ENCODE assay signal across 8 cellular contexts in the genomic region with DNA sequence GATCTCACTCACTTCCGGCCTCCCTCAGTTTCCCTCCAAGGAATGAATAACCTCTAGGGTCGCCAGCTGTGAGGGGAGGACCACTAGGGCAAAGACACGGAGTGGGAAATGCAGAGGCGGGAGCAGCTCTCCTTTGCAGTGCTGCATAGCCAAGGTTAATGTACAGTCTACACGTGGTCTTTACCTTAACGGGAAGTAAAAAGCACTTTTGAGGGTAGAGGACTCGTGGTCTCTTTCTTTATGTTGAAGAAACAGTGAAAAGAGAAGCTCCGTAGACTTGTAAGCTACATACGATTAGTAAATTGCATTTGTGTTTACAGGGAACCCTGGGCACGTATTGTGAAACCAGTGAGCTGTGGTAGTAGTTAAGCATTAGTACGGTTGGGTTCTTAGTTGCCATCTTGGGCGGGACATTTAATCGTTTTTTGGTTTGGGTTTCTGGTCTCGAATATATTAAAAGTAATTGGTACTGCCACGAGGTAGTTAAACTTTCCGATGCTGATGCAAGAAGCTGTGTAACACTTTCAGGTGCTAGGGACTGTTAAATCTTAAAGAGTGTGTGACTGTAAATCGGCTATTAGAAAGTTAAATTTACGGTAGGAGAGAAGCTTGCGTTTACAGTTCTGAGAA. TPM values are rescaled to one million over a fixed set of nuclear protein-coding genes. Genes with fewer than 3 reads are reported as not detected.
DNase-seq lines count a peak whose midpoint lies in the region; ATAC-seq and TF ChIP-seq lines count a peak whose summit lies in the region.

No MANE protein-coding gene starts in this region.

- no CpG with 5 or more reads among the region's 19 CpGs for WGBS in iPS DF 6.9 (ENCODE audit: insufficient coverage, insufficient read length)
- WGBS in spleen, 5 donors, result 0 to 1% (median 0%) methylated on average over 19 of the region's 19 CpGs

- no peaks in the 10 kb centered on the region for H3K27me3 ChIP-seq in left ventricle myocardium inferior (ENCODE audit: low read depth)
- H3K27me3 ChIP-seq in iPS DF 6.9 (ENCODE audit: control insufficient read depth, insufficient read depth, low read length), result no peaks in the 10 kb centered on the region
- H3K27me3 ChIP-seq in spleen (replicated peaks in 1 of 7), result no peaks in the 10 kb centered on the region

- TF ChIP-seq CTCF in left ventricle myocardium inferior (IDR thresholded peaks at IDR 0.05; ENCODE audit: borderline replicate concordance), result no peak
- TF ChIP-seq CTCF in spleen (IDR thresholded peaks at IDR 0.05 in 8 of 11, conservative IDR thresholded peaks at IDR 0.05 in 3 of 11), result no peak

- H3K4me3 ChIP-seq in left ventricle myocardium inferior (peak overlapping the region; percentile 97), iPS DF 6.9 (ENCODE audit: low read length) (peak overlapping the region; percentile 89), spleen (peak overlapping the region; percentile 77 to 99 (median 98))

- ATAC-seq in Right ventricle myocardium inferior (no peak), HG02623 (IDR thresholded peaks at IDR 0.05; ENCODE audit: unreplicated experiment) (peak; percentile 28)

- H3K9me3 ChIP-seq in left ventricle myocardium inferior (replicated peaks), result no peaks in the 10 kb centered on the region
- no peaks in the 10 kb centered on the region for H3K9me3 ChIP-seq in iPS DF 6.9 (ENCODE audit: control insufficient read depth, insufficient read depth, low read length)
- no peaks in the 10 kb centered on the region for H3K9me3 ChIP-seq in spleen

- TF ChIP-seq POLR2A in spleen (IDR thresholded peaks at IDR 0.05), result no peak

- H3K27ac ChIP-seq in left ventricle myocardium inferior (replicated peaks) (peak overlapping the region; percentile 93), iPS DF 6.9 (ENCODE audit: low read length) (no peak overlapping the region), spleen (peak overlapping the region; percentile 90 to 97 (median 94))

- DNase-seq in left ventricle myocardium inferior (no peak), Right ventricle myocardium inferior (ENCODE audit: missing footprints) (no peak), NCI-H146 (lab: John Stamatoyannopoulos, UW) (peak; percentile 61), iPS DF 6.9 (ENCODE audit: low read depth, low spot score) (no peak), spleen (no peak)
- DNase-seq in activated naive CD4-positive, alpha-beta T cell treated with Interleukin-2 at 50 U/mL for 16 hours, result peak; percentile 10
- DNase-seq in effector CD4-positive, alpha-beta T cell, result no peak

- intact Hi-C loops in left ventricle myocardium inferior (cut with micrococcal nuclease) (no loop called here), Right ventricle myocardium inferior (cut with DNase I) (loop anchor here (5.0 to 10.0 kb wide), 4 partner anchors 277 to 970 kb away; a partner anchor contains a TSS), spleen (cut with DNase I; ENCODE audit: low total_unique reads) (no loop called here)

- H3K36me3 ChIP-seq in left ventricle myocardium inferior (no peaks in the 10 kb centered on the region), iPS DF 6.9 (ENCODE audit: control insufficient read depth, insufficient read depth, low read length) (no peaks in the 10 kb centered on the region), spleen (no peaks in the 10 kb centered on the region)

- H3K4me1 ChIP-seq in left ventricle myocardium inferior (peaks cover 82% of the 10 kb centered on the region), iPS DF 6.9 (ENCODE audit: control insufficient read depth, insufficient read depth, low read length) (0 out of 2 replicates have a peak, but pooled peaks cover 1% of the 10 kb centered on the region), spleen (peaks cover 26 to 65% (median 56%) of the 10 kb centered on the region in 6 donors)

RNA-seq across cellular contexts. Expression of a gene that starts 0.8 kb away (rescaled TPM):
- total RNA-seq in left ventricle myocardium inferior (43.7 TPM), Right ventricle myocardium inferior (41.9 TPM), spleen (100 to 1,000 TPM in 5 of 7 donors, 10 to 100 TPM in 2; 73.4 to 130 (median 105) TPM)
- 10 to 100 TPM; 29.7 to 31.0 (median 31.0) TPM for polyA plus RNA-seq in spleen

RNA-seq across cellular contexts. Expression of a gene that starts 38.7 kb away (rescaled TPM):
- total RNA-seq in left ventricle myocardium inferior (15.3 TPM), Right ventricle myocardium inferior (13.7 TPM), spleen (under 1 TPM in 3 of 7 donors, not detected in 4; 0.33 to 0.64 (median 0.51) TPM)
- under 1 TPM in 1 of 3 donors, not detected in 2; 0.04 TPM for polyA plus RNA-seq in spleen

Comparison
In these comparisons a context has a peak if more than half of its experiments do, and no peak if none do; other contexts are left out.
1. DNase-seq: peak in NCI-H146 (single experiment) and activated naive CD4-positive, alpha-beta T cell treated with Interleukin-2 at 50 U/mL for 16 hours (single experiment); none in left ventricle myocardium inferior (single experiment), Right ventricle myocardium inferior (single experiment), iPS DF 6.9 (single experiment), spleen (single experiment) and effector CD4-positive, alpha-beta T cell (single experiment).
2. Peak in every context shown above with its lines, with median percentiles within 50 percentile points of each other: H3K4me3 ChIP-seq.